19 cellular contexts compared by ENCODE assay signal in the genomic region with DNA sequence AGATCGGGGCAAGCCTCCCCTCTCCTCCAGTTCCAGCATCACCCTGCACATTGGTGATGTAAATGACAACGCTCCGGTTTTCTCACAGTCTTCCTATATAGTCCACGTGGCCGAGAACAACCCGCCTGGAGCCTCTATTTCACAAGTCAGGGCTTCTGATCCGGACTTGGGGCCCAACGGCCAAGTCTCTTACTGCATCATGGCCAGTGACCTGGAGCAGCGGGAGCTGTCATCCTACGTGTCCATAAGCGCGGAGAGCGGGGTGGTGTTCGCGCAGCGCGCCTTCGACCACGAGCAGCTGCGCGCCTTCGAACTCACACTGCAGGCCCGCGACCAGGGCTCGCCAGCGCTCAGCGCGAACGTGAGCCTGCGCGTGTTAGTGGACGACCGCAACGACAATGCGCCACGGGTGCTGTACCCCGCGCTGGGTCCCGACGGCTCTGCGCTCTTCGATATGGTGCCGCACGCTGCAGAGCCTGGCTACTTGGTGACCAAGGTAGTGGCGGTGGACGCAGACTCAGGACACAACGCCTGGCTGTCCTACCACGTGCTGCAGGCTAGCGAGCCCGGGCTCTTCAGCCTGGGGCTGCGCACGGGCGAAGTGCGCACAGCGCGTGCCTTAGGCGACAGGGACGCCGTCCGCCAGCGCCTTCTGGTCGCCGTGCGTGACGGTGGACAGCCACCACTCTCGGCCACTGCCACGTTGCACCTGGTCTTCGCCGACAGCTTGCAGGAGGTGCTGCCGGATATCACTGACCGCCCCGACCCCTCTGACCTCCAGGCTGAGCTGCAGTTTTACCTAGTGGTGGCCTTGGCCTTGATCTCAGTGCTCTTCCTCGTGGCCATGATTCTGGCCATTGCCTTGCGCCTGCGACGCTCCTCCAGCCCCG. TPM values are rescaled to one million over a fixed set of nuclear protein-coding genes. Genes with fewer than 3 reads are reported as not detected.
DNase-seq lines count a peak whose midpoint lies in the region; ATAC-seq and TF ChIP-seq lines count a peak whose summit lies in the region.
"Had no signal": no experiment of that assay in that cellular context is flagged by ENCODE, and none has a peak within 500 bp of the region (broad histone marks: within the 10 kb centered on the region; RNA-seq: fewer than 3 reads in every experiment).

No MANE protein-coding gene starts in this region.

- H3K4me3 ChIP-seq in osteoblast (ENCODE audit: insufficient read depth, low read length), result peak overlapping the region; percentile 7
- no peak overlapping the region for H3K4me3 ChIP-seq in PC-9
- H3K4me3 ChIP-seq: SJCRH30 had no signal

- intact Hi-C loops in PC-9 (cut with micrococcal nuclease; ENCODE audit: unreplicated experiment), result no loop called here

- H4K20me1 ChIP-seq in osteoblast (ENCODE audit: insufficient read depth, low read length), result no peaks in the 10 kb centered on the region
- no peaks in the 10 kb centered on the region for H4K20me1 ChIP-seq in PC-9 (ENCODE audit: insufficient read depth)

- TF ChIP-seq CTCF in endothelial cell (IDR thresholded peaks at IDR 0.05; ENCODE audit: unreplicated experiment) (no peak), osteoblast (IDR thresholded peaks at IDR 0.05; ENCODE audit: extremely low read depth, low read depth, low read length) (no peak), PC-9 (conservative IDR thresholded peaks at IDR 0.05) (no peak)

- H3K9me3 ChIP-seq in osteoblast (ENCODE audit: low read depth, low read length), result peaks cover 22% of the 10 kb centered on the region
- no peaks in the 10 kb centered on the region for H3K9me3 ChIP-seq in PC-9 (ENCODE audit: insufficient read depth, low read depth)

- peak overlapping the region; percentile 1 for H3K4me3 Mint-ChIP-seq in activated naive CD4-positive, alpha-beta T cell treated with anti-CD3 and anti-CD28 coated beads, Interleukin-2, amount 10 ng/mL, durations not matched to agents 7 days and 5 days
- peak overlapping the region; percentile 81 for H3K4me3 Mint-ChIP-seq in endothelial cell (ENCODE audit: unreplicated experiment)
- no peak overlapping the region for H3K4me3 Mint-ChIP-seq in stimulated activated naive CD8-positive, alpha-beta T cell treated with anti-CD3 and anti-CD28 coated beads, Interleukin-15, amount 100 ng/mL, for 72 hours
- H3K4me3 Mint-ChIP-seq: CD8-positive, alpha-beta T cell; H9 had no signal

- no peak overlapping the region for H2AFZ ChIP-seq in osteoblast (ENCODE audit: low read length)
- no peak overlapping the region for H2AFZ ChIP-seq in PC-9

- peaks cover 30% of the 10 kb centered on the region for H3K9me3 Mint-ChIP-seq in activated naive CD4-positive, alpha-beta T cell treated with anti-CD3 and anti-CD28 coated beads, Interleukin-2, amount 10 ng/mL, durations not matched to agents 7 days and 5 days
- peaks cover 43% of the 10 kb centered on the region for H3K9me3 Mint-ChIP-seq in endothelial cell (ENCODE audit: unreplicated experiment)
- peaks cover 29 to 46% of the 10 kb centered on the region in 2 donors for H3K9me3 Mint-ChIP-seq in stimulated activated naive CD8-positive, alpha-beta T cell treated with anti-CD3 and anti-CD28 coated beads, Interleukin-15, amount 100 ng/mL, for 72 hours

- no TSS peak for BruUV-seq in PC-9 (replicated peaks; lab: Mats Ljungman, UMichigan)

- H3K27ac ChIP-seq in osteoblast (ENCODE audit: low read depth, low read length) (no peak overlapping the region), PC-9 (no peak overlapping the region)
- H3K27ac ChIP-seq: RWPE1, SJCRH30 had no signal

- no peaks in the 10 kb centered on the region for H3K4me1 Mint-ChIP-seq in activated naive CD4-positive, alpha-beta T cell treated with anti-CD3 and anti-CD28 coated beads, Interleukin-2, amount 10 ng/mL, durations not matched to agents 7 days and 5 days
- peaks cover 3% of the 10 kb centered on the region for H3K4me1 Mint-ChIP-seq in endothelial cell (ENCODE audit: unreplicated experiment)
- H3K4me1 Mint-ChIP-seq in stimulated activated naive CD8-positive, alpha-beta T cell treated with anti-CD3 and anti-CD28 coated beads, Interleukin-15, amount 100 ng/mL, for 72 hours, result no peaks in the 10 kb centered on the region
- H3K4me1 Mint-ChIP-seq: H9 had no signal

- H3K4me2 ChIP-seq in osteoblast (ENCODE audit: insufficient read depth, low read length) (no peak overlapping the region), PC-9 (no peak overlapping the region)

- POLR2A ChIA-PET in PC-9 (lab: Charles Lee; ENCODE audit: unreplicated experiment), result no interaction called here

- H3K4me1 ChIP-seq in osteoblast (ENCODE audit: insufficient read depth, low read length), result no peaks in the 10 kb centered on the region
- H3K4me1 ChIP-seq in PC-9 (replicated peaks; ENCODE audit: insufficient read depth), result no peaks in the 10 kb centered on the region
- H3K4me1 ChIP-seq: SJCRH30 had no signal

- peaks cover 11% of the 10 kb centered on the region for H3K36me3 Mint-ChIP-seq in activated naive CD4-positive, alpha-beta T cell treated with anti-CD3 and anti-CD28 coated beads, Interleukin-2, amount 10 ng/mL, durations not matched to agents 7 days and 5 days
- H3K36me3 Mint-ChIP-seq in endothelial cell (ENCODE audit: low read depth, unreplicated experiment), result peaks cover 73% of the 10 kb centered on the region

- no peaks in the 10 kb centered on the region for H3K9me2 ChIP-seq in PC-9 (ENCODE audit: insufficient read depth)

- H3F3A ChIP-seq in PC-9 (ENCODE audit: insufficient read depth, low read depth), result no peaks in the 10 kb centered on the region

- ATAC-seq in stimulated activated naive CD8-positive, alpha-beta T cell treated with anti-CD3 and anti-CD28 coated beads, Interleukin-15, amount 100 ng/mL, for 72 hours, result no peak
- no peak for ATAC-seq in HG03097 (IDR thresholded peaks at IDR 0.05; ENCODE audit: low FRiP score, unreplicated experiment)
- ATAC-seq: CD8-positive, alpha-beta T cell had no signal

- CTCF ChIA-PET in activated naive CD4-positive, alpha-beta T cell treated with anti-CD3 and anti-CD28 coated beads, Interleukin-2, amount 10 ng/mL, durations not matched to agents 7 days and 5 days (lab: Charles Lee), result interaction anchor here (1.2 to 2.4 kb wide), 2 partner anchors 23 to 41 kb away, joined by 4 to 8 read pairs; partner anchors contain the start of genes PCDHGA10 and PCDHGA12
- CTCF ChIA-PET in PC-9 (lab: Charles Lee), result interaction anchor here (0.6 kb wide), 1 partner anchor 50 kb away, joined by 3 read pairs; no protein-coding TSS in a partner anchor

- H3K27me3 ChIP-seq in osteoblast (ENCODE audit: insufficient read depth, low read length) (no peaks in the 10 kb centered on the region), PC-9 (ENCODE audit: insufficient read depth, low read depth) (peaks cover 19% of the 10 kb centered on the region)
- H3K27me3 ChIP-seq: SJCRH30 had no signal

- H3K27me3 Mint-ChIP-seq in activated naive CD4-positive, alpha-beta T cell treated with anti-CD3 and anti-CD28 coated beads, Interleukin-2, amount 10 ng/mL, durations not matched to agents 7 days and 5 days, result peaks cover 53% of the 10 kb centered on the region
- peaks cover 8% of the 10 kb centered on the region for H3K27me3 Mint-ChIP-seq in endothelial cell (ENCODE audit: unreplicated experiment)
- H3K27me3 Mint-ChIP-seq in stimulated activated naive CD8-positive, alpha-beta T cell treated with anti-CD3 and anti-CD28 coated beads, Interleukin-15, amount 100 ng/mL, for 72 hours, result peaks cover 83% of the 10 kb centered on the region

- no peaks in the 10 kb centered on the region for H3K79me2 ChIP-seq in osteoblast (ENCODE audit: insufficient read depth, low read length)
- H3K79me2 ChIP-seq in PC-9 (ENCODE audit: low read depth), result no peaks in the 10 kb centered on the region

- DNase-seq in activated naive CD4-positive, alpha-beta T cell treated with anti-CD3 and anti-CD28 coated beads, Interleukin-2, amount 10 ng/mL, durations not matched to agents 7 days and 5 days, result no peak
- no peak for DNase-seq in activated naive CD4-positive, alpha-beta T cell treated with anti-CD3 and anti-CD28 coated beads, Interleukin-2, amount 50 U/mL, for 16 hours
- DNase-seq in endothelial cell (ENCODE audit: low spot score) (no peak), osteoblast (ENCODE audit: insufficient read length, low spot score, missing footprints) (no peak), PC-9 (no peak), SIG-M5 treated with dmso at 0.1 percent for 504 hours (lab: John Stamatoyannopoulos, UW; ENCODE audit: unreplicated experiment) (no peak)
- DNase-seq in stimulated activated naive CD8-positive, alpha-beta T cell treated with anti-CD3 and anti-CD28 coated beads, Interleukin-15, amount 100 ng/mL, for 72 hours, result no peak
- DNase-seq: 8988T; CD8-positive, alpha-beta T cell; H9; NCI-H187; NCI-H226; NCI-H69; NK-92 treated with Interleukin-12 subunit alpha and Interleukin-12 subunit beta, amount 100 ng/mL, for 24 hours; OCI-M1; SJCRH30 had no signal

- peaks cover 4% of the 10 kb centered on the region for H3K36me3 ChIP-seq in osteoblast (ENCODE audit: insufficient read depth, low read length)
- H3K36me3 ChIP-seq in PC-9 (ENCODE audit: low read depth), result no peaks in the 10 kb centered on the region

- no peak overlapping the region for H3K27ac Mint-ChIP-seq in activated naive CD4-positive, alpha-beta T cell treated with anti-CD3 and anti-CD28 coated beads, Interleukin-2, amount 10 ng/mL, durations not matched to agents 7 days and 5 days
- no peak overlapping the region for H3K27ac Mint-ChIP-seq in endothelial cell (ENCODE audit: unreplicated experiment)
- H3K27ac Mint-ChIP-seq in stimulated activated naive CD8-positive, alpha-beta T cell treated with anti-CD3 and anti-CD28 coated beads, Interleukin-15, amount 100 ng/mL, for 72 hours, result no peak overlapping the region
- H3K27ac Mint-ChIP-seq: CD8-positive, alpha-beta T cell; H9 had no signal

RNA-seq across cellular contexts. Expression of gene PCDHGB4, which starts 1.9 kb away (rescaled TPM):
- total RNA-seq in endothelial cell (ENCODE audit: unreplicated experiment) (13.2 TPM), osteoblast (14.1 and 15.9 TPM in 2 replicates), PC-9 (2021) (not detected in 2 replicates)
- total RNA-seq: CD8-positive, alpha-beta T cell had no signal

RNA-seq across cellular contexts. Expression of gene PCDHGA8, which starts 3.0 kb away (rescaled TPM):
- total RNA-seq in endothelial cell (ENCODE audit: unreplicated experiment) (2.6 TPM), osteoblast (3.5 and 3.6 TPM in 2 replicates), PC-9 (2021) (not detected in 2 replicates)
- total RNA-seq: CD8-positive, alpha-beta T cell; HT-29 had no signal

RNA-seq across cellular contexts. Expression of gene PCDHGA7, which starts 6.9 kb away (rescaled TPM):
- total RNA-seq in endothelial cell (ENCODE audit: unreplicated experiment) (6.3 TPM), osteoblast (6.5 TPM in 2 replicates), PC-9 (2021) (not detected in 2 replicates)

RNA-seq across cellular contexts. Expression of gene PCDHGB5, which starts 8.3 kb away (rescaled TPM):
- total RNA-seq in endothelial cell (ENCODE audit: unreplicated experiment), result 5.5 TPM
- total RNA-seq in osteoblast, result 21.5 and 24.2 TPM in 2 replicates
- total RNA-seq in PC-9 (2021), result not detected in 2 replicates
- total RNA-seq: CD8-positive, alpha-beta T cell; HT-29 had no signal

RNA-seq across cellular contexts. Expression of gene PCDHGA9, which starts 13.2 kb away (rescaled TPM):
- total RNA-seq in endothelial cell (ENCODE audit: unreplicated experiment) (3.1 TPM), osteoblast (6.2 and 6.5 TPM in 2 replicates), PC-9 (2021) (not detected in 2 replicates)
- total RNA-seq: CD8-positive, alpha-beta T cell had no signal

Comparison
In these comparisons a context has a peak if more than half of its experiments do, and no peak if none do; other contexts are left out.
1. H3K4me3 Mint-ChIP-seq: peak in activated naive CD4-positive, alpha-beta T cell treated with anti-CD3 and anti-CD28 coated beads, Interleukin-2, amount 10 ng/mL, durations not matched to agents 7 days and 5 days (single experiment) and endothelial cell (single experiment); none in stimulated activated naive CD8-positive, alpha-beta T cell treated with anti-CD3 and anti-CD28 coated beads, Interleukin-15, amount 100 ng/mL, for 72 hours (0 of 2).
2. RNA of gene PCDHGB4, which starts 1.9 kb away (total RNA-seq): 14.1 to 15.9 TPM in osteoblast and 13.2 TPM in endothelial cell (single experiment); not detected in PC-9; every median in the first group is over 10 times any median in the second.